8 cellular contexts compared by ENCODE assay signal in genomic region chr19:7652061-7652641, GRCh38. TPM values are rescaled to one million over a fixed set of nuclear protein-coding genes. Genes with fewer than 3 reads are reported as not detected.
DNase-seq lines count a peak whose midpoint lies in the region; ATAC-seq, FAIRE-seq and TF ChIP-seq lines count a peak whose summit lies in the region.

No MANE protein-coding gene starts in this region.

- peak overlapping the region; percentile 70 for H3K4me2 ChIP-seq in PC-3 (ENCODE audit: low read length)

- H3K4me1 ChIP-seq in PC-3 (ENCODE audit: insufficient read depth, low read length), result peaks cover 3% of the 10 kb centered on the region; the same call in 1 of the 2 replicates
- H3K4me1 ChIP-seq in mucosa of stomach (ENCODE audit: control insufficient read depth, insufficient read depth, low read length), result peaks cover 7% of the 10 kb centered on the region

- H3K4me3 ChIP-seq in PC-3 (ENCODE audit: low read length), result peak overlapping the region; percentile 23; the same call in 1 of the 2 replicates
- no peak overlapping the region for H3K4me3 ChIP-seq in mucosa of stomach (ENCODE audit: low read length)

- H3K36me3 Mint-ChIP-seq in IgD-negative memory B cell, result no peaks in the 10 kb centered on the region

- no peaks in the 10 kb centered on the region for H4K20me1 ChIP-seq in PC-3 (ENCODE audit: low read length)

- H3K4me1 Mint-ChIP-seq in IgD-negative memory B cell, result peaks cover 5 to 8% (median 7%) of the 10 kb centered on the region in 3 donors

- H3K9me2 ChIP-seq in PC-3 (replicated peaks; ENCODE audit: low read length), result no peaks in the 10 kb centered on the region

- POLR2A ChIA-PET in PC-3 (lab: Charles Lee; ENCODE audit: unreplicated experiment), result interaction anchor here (0.6 kb wide), 1 partner anchor 146 kb away, joined by 8 read pairs; no protein-coding TSS in a partner anchor

- DNase-seq in D721Med (ENCODE audit: insufficient read length, low spot score) (peak; percentile 77), PC-3 (peak; percentile 95), activated T-cell treated with anti-CD3 and anti-CD28 coated beads for 48 hours (ENCODE audit: low read depth) (peak; percentile 75), epithelial cell of prostate (ENCODE audit: low read depth, low spot score) (peak; percentile 37)
- peak; percentile 93 for DNase-seq in stimulated activated CD8-positive, alpha-beta memory T cell treated with anti-CD3 and anti-CD28 coated beads, Interleukin-4, amount 100 ng/mL, for 48 hours

- H3K9ac ChIP-seq in PC-3 (ENCODE audit: low read length), result no peak overlapping the region
- peak overlapping the region; percentile 51 for H3K9ac ChIP-seq in mucosa of stomach (ENCODE audit: low read length)

- H3F3A ChIP-seq in PC-3 (ENCODE audit: low read length, unreplicated experiment), result no peaks in the 10 kb centered on the region

- no peaks in the 10 kb centered on the region for H3K79me2 ChIP-seq in PC-3 (ENCODE audit: low read length)

- peak overlapping the region; percentile 46 to 67 (median 64) for H3K27ac Mint-ChIP-seq in IgD-negative memory B cell

- H3K9me3 ChIP-seq in PC-3 (ENCODE audit: low read length) (no peaks in the 10 kb centered on the region), mucosa of stomach (ENCODE audit: control insufficient read depth, low read length) (no peaks in the 10 kb centered on the region)

- peak overlapping the region; percentile 64 to 92 (median 79) for H3K4me3 Mint-ChIP-seq in IgD-negative memory B cell

- FAIRE-seq in D721Med (lab: Jason Lieb, UNC), result no peak

- H3K9me3 Mint-ChIP-seq in IgD-negative memory B cell, result no peaks in the 10 kb centered on the region

- intact Hi-C loops in PC-3 (cut with micrococcal nuclease), result loop anchor here (1.0 kb wide), 2 partner anchors 28 to 147 kb away; partner anchors contain the start of gene TRAPPC5

- peak overlapping the region; percentile 60 for H2AFZ ChIP-seq in PC-3 (ENCODE audit: low read length)

- peak; percentile 87 for TF ChIP-seq CTCF in D721Med (IDR thresholded peaks at IDR 0.05; ENCODE audit: insufficient read depth, missing control alignments)
- peak; percentile 97 for TF ChIP-seq CTCF in PC-3 (conservative IDR thresholded peaks at IDR 0.05; ENCODE audit: low read depth, low read length)

- H3K27me3 ChIP-seq in PC-3 (ENCODE audit: low read length) (no peaks in the 10 kb centered on the region), mucosa of stomach (ENCODE audit: control insufficient read depth, insufficient read depth, low read length) (no peaks in the 10 kb centered on the region)

- CTCF ChIA-PET in PC-3 (lab: Charles Lee), result interaction anchor here (0.5 to 1.7 kb wide), 5 partner anchors 11 to 104 kb away, joined by 3 to 11 read pairs (median 4); partner anchors contain the start of gene TRAPPC5

- ATAC-seq in PC-3 (peak; percentile 78), GM19452 (IDR thresholded peaks at IDR 0.05; ENCODE audit: unreplicated experiment) (no peak)

- peaks cover 3% of the 10 kb centered on the region for H3K27me3 Mint-ChIP-seq in IgD-negative memory B cell

- H3K27ac ChIP-seq in PC-3 (ENCODE audit: low read length), result no peak overlapping the region
- peak overlapping the region; percentile 19 for H3K27ac ChIP-seq in epithelial cell of prostate

- H3K36me3 ChIP-seq in PC-3 (ENCODE audit: low read depth, low read length) (0 out of 2 replicates have a peak, but pooled peaks cover 2% of the 10 kb centered on the region), mucosa of stomach (ENCODE audit: control insufficient read depth, insufficient read depth, low read length) (no peaks in the 10 kb centered on the region)

- BruUV-seq in PC-3 (replicated peaks; lab: Mats Ljungman, UMichigan), result no TSS peak

RNA-seq across cellular contexts. Expression of gene STXBP2, which starts 15.2 kb away (rescaled TPM):
- 70.2 TPM for polyA plus RNA-seq in IgD-negative memory B cell
- 133 and 149 TPM in 2 replicates for total RNA-seq in PC-3 (2014; rRNA removed)

RNA-seq across cellular contexts. Expression of gene RETN, which starts 16.7 kb away (rescaled TPM):
- polyA plus RNA-seq in IgD-negative memory B cell, result not detected
- not detected in 2 replicates for total RNA-seq in PC-3 (2014; rRNA removed)

RNA-seq across cellular contexts. Expression of gene PCP2, which starts 18.6 kb away (rescaled TPM):
- polyA plus RNA-seq in IgD-negative memory B cell, result not detected
- total RNA-seq in PC-3 (2014; rRNA removed), result not detected in 2 replicates

RNA-seq across cellular contexts. Expression of gene PET100, which starts 22.6 kb away (rescaled TPM):
- polyA plus RNA-seq in IgD-negative memory B cell, result 232 TPM
- total RNA-seq in PC-3 (2014; rRNA removed), result 101 and 141 TPM in 2 replicates

RNA-seq across cellular contexts. Expression of gene XAB2, which starts 22.8 kb away (rescaled TPM):
- polyA plus RNA-seq in IgD-negative memory B cell, result 9.7 TPM
- 81.1 and 84.4 TPM in 2 replicates for total RNA-seq in PC-3 (2014; rRNA removed)

Comparison
In these comparisons a context has a peak if more than half of its experiments do, and no peak if none do; other contexts are left out.
1. DNase-seq: peak in every context shown above with its lines; median percentile 95 in PC-3; 93 in stimulated activated CD8-positive, alpha-beta memory T cell treated with anti-CD3 and anti-CD28 coated beads, Interleukin-4, amount 100 ng/mL, for 48 hours; 77 in D721Med; 75 in activated T-cell treated with anti-CD3 and anti-CD28 coated beads for 48 hours; 37 in epithelial cell of prostate.